In genomic region chr3:30611613-30612421, GRCh38 we compare ENCODE assay signal across 8 cellular contexts. TPM values are rescaled to one million over a fixed set of nuclear protein-coding genes. Genes with fewer than 3 reads are reported as not detected.
A peak's percentile ranks its signal among the peaks of the same experiment; 100 is the strongest.
DNase-seq lines count a peak whose midpoint lies in the region; ATAC-seq and TF ChIP-seq lines count a peak whose summit lies in the region.

No MANE protein-coding gene starts in this region.

- H3K36me3 ChIP-seq in thoracic aorta = no peaks in the 10 kb centered on the region

- peak overlapping the region; percentile 90 for H3K4me3 Mint-ChIP-seq in activated CD4-positive, alpha-beta T cell treated with anti-CD3 and anti-CD28 coated beads, Interleukin-2, amount 10 ng/mL, durations not matched to agents 24 days and 14 days
- peak overlapping the region; percentile 96 for H3K4me3 Mint-ChIP-seq in T-helper 17 cell

- H3K9me3 ChIP-seq in T-helper 17 cell (ENCODE audit: control insufficient read depth, low read length, poor library complexity, severe bottlenecking) = no peaks in the 10 kb centered on the region
- H3K9me3 ChIP-seq in thoracic aorta = no peaks in the 10 kb centered on the region

- peak; percentile 74 for DNase-seq in activated CD4-positive, alpha-beta T cell treated with anti-CD3 and anti-CD28 coated beads, Interleukin-2, amount 10 ng/mL, durations not matched to agents 24 days and 14 days
- DNase-seq in activated CD4-positive, alpha-beta T cell treated with anti-CD3 and anti-CD28 coated beads, Interleukin-2, amount 50 U/mL, for 48 hours = no peak
- DNase-seq in T-helper 17 cell (no peak), glomerular visceral epithelial cell (ENCODE audit: extremely low spot score) (peak; percentile 69), thoracic aorta (ENCODE audit: low spot score) (no peak), NCI-H2171 treated with DMSO at 0.1 percent for 48 hours (lab: John Stamatoyannopoulos, UW) (no peak), HK-2 (ENCODE audit: unreplicated experiment) (no peak)

- H3K36me3 Mint-ChIP-seq in activated CD4-positive, alpha-beta T cell treated with anti-CD3 and anti-CD28 coated beads, Interleukin-2, amount 10 ng/mL, durations not matched to agents 24 days and 14 days (ENCODE audit: low read depth) = peaks cover 35% of the 10 kb centered on the region
- peaks cover 4% of the 10 kb centered on the region for H3K36me3 Mint-ChIP-seq in T-helper 17 cell (ENCODE audit: low read depth)

- H3K4me1 ChIP-seq in thoracic aorta (ENCODE audit: control insufficient read depth in 1 of 2, low read depth in 2 of 2) = peaks cover 58 to 69% of the 10 kb centered on the region in 2 donors

- intact Hi-C loops in activated CD4-positive, alpha-beta T cell treated with anti-CD3 and anti-CD28 coated beads, Interleukin-2, amount 10 ng/mL, durations not matched to agents 24 days and 14 days (cut with micrococcal nuclease) = loop anchor here (1.0 to 10.0 kb wide), 5 partner anchors 8 to 920 kb away; partner anchors contain the start of gene STT3B

- no peak for TF ChIP-seq CTCF in thoracic aorta (IDR thresholded peaks at IDR 0.05)

- no peaks in the 10 kb centered on the region for H3K9me3 Mint-ChIP-seq in activated CD4-positive, alpha-beta T cell treated with anti-CD3 and anti-CD28 coated beads, Interleukin-2, amount 10 ng/mL, durations not matched to agents 24 days and 14 days

- peaks cover 67% of the 10 kb centered on the region for H3K4me1 Mint-ChIP-seq in activated CD4-positive, alpha-beta T cell treated with anti-CD3 and anti-CD28 coated beads, Interleukin-2, amount 10 ng/mL, durations not matched to agents 24 days and 14 days
- peaks cover 64% of the 10 kb centered on the region for H3K4me1 Mint-ChIP-seq in T-helper 17 cell

- ATAC-seq in T-helper 17 cell = peak; percentile 68
- ATAC-seq in thoracic aorta (ENCODE audit: insufficient number of reproducible peaks, low FRiP score, low read depth) = no peak
- ATAC-seq in HG03439 (IDR thresholded peaks at IDR 0.05; ENCODE audit: unreplicated experiment) = no peak

- H3K27me3 ChIP-seq in thoracic aorta (replicated peaks; ENCODE audit: insufficient read depth) = no peaks in the 10 kb centered on the region

- H3K27ac ChIP-seq in thoracic aorta = peak overlapping the region; percentile 11 to 37

- H3K4me3 ChIP-seq in thoracic aorta = peak overlapping the region; percentile 48

- H3K27me3 Mint-ChIP-seq in activated CD4-positive, alpha-beta T cell treated with anti-CD3 and anti-CD28 coated beads, Interleukin-2, amount 10 ng/mL, durations not matched to agents 24 days and 14 days = no peaks in the 10 kb centered on the region
- H3K27me3 Mint-ChIP-seq in T-helper 17 cell = no peaks in the 10 kb centered on the region

- H3K27ac Mint-ChIP-seq in activated CD4-positive, alpha-beta T cell treated with anti-CD3 and anti-CD28 coated beads, Interleukin-2, amount 10 ng/mL, durations not matched to agents 24 days and 14 days = peak overlapping the region; percentile 86
- H3K27ac Mint-ChIP-seq in T-helper 17 cell = peak overlapping the region; percentile 99

RNA-seq across cellular contexts. Expression of gene TGFBR2, which starts 5.4 kb away (rescaled TPM):
- total RNA-seq in activated CD4-positive, alpha-beta T cell treated with anti-CD3 and anti-CD28 coated beads, Interleukin-2, amount 10 ng/mL, durations not matched to agents 24 days and 14 days = 45.3 and 47.6 TPM in 2 replicates
- 10 to 100 TPM; 58.4 to 74.5 TPM for total RNA-seq in T-helper 17 cell
- total RNA-seq in thoracic aorta = 100 to 1,000 TPM; 250 to 355 TPM

Comparison
In these comparisons a context has a peak if more than half of its experiments do, and no peak if none do; other contexts are left out.
1. DNase-seq: peak in activated CD4-positive, alpha-beta T cell treated with anti-CD3 and anti-CD28 coated beads, Interleukin-2, amount 10 ng/mL, durations not matched to agents 24 days and 14 days (single experiment) and glomerular visceral epithelial cell (single experiment); none in activated CD4-positive, alpha-beta T cell treated with anti-CD3 and anti-CD28 coated beads, Interleukin-2, amount 50 U/mL, for 48 hours (0 of 2), T-helper 17 cell (0 of 3), thoracic aorta (single experiment), NCI-H2171 treated with DMSO at 0.1 percent for 48 hours (single experiment) and HK-2 (single experiment).